In the genomic region with DNA sequence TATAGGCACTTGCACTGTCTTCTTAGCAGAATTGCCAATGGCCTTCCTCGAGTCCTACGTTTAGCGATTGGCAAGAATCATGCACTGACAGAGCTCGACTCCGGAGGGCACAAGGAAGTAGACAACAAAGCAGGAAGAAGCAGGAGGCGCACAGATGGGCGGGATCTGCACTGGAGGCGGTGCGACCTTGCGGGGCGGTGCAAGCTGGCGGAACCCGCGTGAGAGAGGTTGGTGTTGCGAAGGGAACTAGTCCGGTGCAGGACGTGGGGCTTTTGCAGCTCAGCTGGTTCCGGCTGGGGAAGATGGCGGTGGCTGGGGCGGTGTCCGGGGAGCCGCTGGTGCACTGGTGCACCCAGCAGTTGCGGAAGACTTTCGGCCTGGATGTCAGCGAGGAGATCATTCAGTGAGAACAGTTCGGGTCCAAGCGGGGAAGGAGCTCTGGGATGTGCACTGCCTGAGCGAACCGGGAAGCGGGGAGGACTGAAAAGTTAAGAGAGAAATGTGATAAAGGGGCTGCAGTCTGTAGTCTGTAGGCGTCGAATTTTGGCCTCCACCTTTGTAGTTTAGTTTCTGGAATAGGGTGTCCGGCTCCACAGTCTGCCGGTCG, we compare ENCODE assay signal across 8 cellular contexts. TPM values are rescaled to one million over a fixed set of nuclear protein-coding genes. Genes with fewer than 3 reads are reported as not detected.
A peak's percentile ranks its signal among the peaks of the same experiment; 100 is the strongest.
DNase-seq lines count a peak whose midpoint lies in the region; ATAC-seq, FAIRE-seq and TF ChIP-seq lines count a peak whose summit lies in the region.

A gene (plus strand): TSS at position 275 of the 607 bp plus-strand sequence. CDS start 28 bp downstream, at position 303.

- no peaks in the 10 kb centered on the region for H3K9me3 ChIP-seq in keratinocyte (ENCODE audit: control insufficient read depth, low read depth, low read length)

- H3K36me3 ChIP-seq in keratinocyte (ENCODE audit: control insufficient read depth in 2 of 2, extremely low read depth in 1 of 2, insufficient read depth in 2 of 2, low read length in 2 of 2), result no peaks in the 10 kb centered on the region

- peak within 1 kb of the TSS; percentile 84 for H3K9ac ChIP-seq in keratinocyte (ENCODE audit: control insufficient read depth, extremely low read depth, insufficient read depth, low read length)

- DNase-seq in AG08395 (ENCODE audit: low spot score), result peak; percentile 96
- DNase-seq in NCI-H446 treated with DMSO at 0.1 percent for 48 hours (lab: John Stamatoyannopoulos, UW), result peak; percentile 89
- DNase-seq in cerebellar cortex (ENCODE audit: low spot score), result peak; percentile 95
- peak; percentile 61 for DNase-seq in keratinocyte (ENCODE audit: low read depth, low spot score)
- DNase-seq in stimulated activated CD4-positive, alpha-beta T cell treated with anti-CD3 and anti-CD28 coated beads, Interleukin-15, amount 100 ng/mL, for 1 hour (ENCODE audit: low read depth in 1 of 2, low spot score in 1 of 2), result peak; percentile 93

- no peaks in the 10 kb centered on the region for H3K9me1 ChIP-seq in keratinocyte (ENCODE audit: control insufficient read depth, extremely low read depth, insufficient read depth, low read length)

- no peaks in the 10 kb centered on the region for H4K20me1 ChIP-seq in keratinocyte (ENCODE audit: control insufficient read depth, extremely low read depth, insufficient read depth, low read length)

- H2AFZ ChIP-seq in keratinocyte (ENCODE audit: control insufficient read depth, low read length), result peak within 1 kb of the TSS; percentile 99

- ATAC-seq in GM18909 (IDR thresholded peaks at IDR 0.05; ENCODE audit: poor library complexity, unreplicated experiment), result peak; percentile 97
- ATAC-seq in HG03175 (IDR thresholded peaks at IDR 0.05; ENCODE audit: unreplicated experiment), result peak; percentile 98
- peak; percentile 99 to 100 for ATAC-seq in activated CD4-positive, CD25-positive, alpha-beta regulatory T cell treated with anti-CD3 and anti-CD28 coated beads, Interleukin-2, amount 50 U/mL, for 24 hours

- peak within 1 kb of the TSS; percentile 68 for H3K4me2 ChIP-seq in keratinocyte (ENCODE audit: control insufficient read depth, extremely low read depth, insufficient read depth, low read depth, low read length)

- peak; percentile 96 for FAIRE-seq in keratinocyte (lab: Jason Lieb, UNC)

- dilution Hi-C loops in keratinocyte (cut with MboI; ENCODE audit: extremely low pct_ligation_motif_present, low sequenced_read_pairs), result no loop called here

- H3K79me2 ChIP-seq in keratinocyte (ENCODE audit: control insufficient read depth, insufficient read depth, low read length), result peaks cover 34% of the 10 kb centered on the region

- H3K4me1 ChIP-seq in keratinocyte (ENCODE audit: control insufficient read depth, extremely low read depth, insufficient read depth, low read length), result peaks cover 6% of the 10 kb centered on the region

- H3K27ac ChIP-seq in keratinocyte (ENCODE audit: control insufficient read depth, insufficient read depth, low read length), result peak within 1 kb of the TSS; percentile 82

- peak within 1 kb of the TSS; percentile 94 to 100 (median 97) for H3K4me3 ChIP-seq in keratinocyte (ENCODE audit: control insufficient read depth in 2 of 3, extremely low read depth in 1 of 3, insufficient read depth in 2 of 3, low read depth in 1 of 3, low read length in 3 of 3)

- no peaks in the 10 kb centered on the region for H3K27me3 ChIP-seq in keratinocyte (ENCODE audit: control insufficient read depth, extremely low read depth, insufficient read depth, low read length)

- TF ChIP-seq CTCF in keratinocyte (optimal IDR thresholded peaks at IDR 0.05 in 1 of 3, IDR thresholded peaks at IDR 0.05 in 1 of 3, conservative IDR thresholded peaks at IDR 0.05 in 1 of 3; ENCODE audit: extremely low read depth in 1 of 3, insufficient read depth in 2 of 3, low read length in 3 of 3), result peak in 1 of 3 experiments; percentile 35

RNA-seq across cellular contexts. Expression of the gene that starts here (rescaled TPM):
- polyA plus RNA-seq in keratinocyte, result 27.9 to 31.5 TPM (median 31.1 TPM) in 3 replicates
- polyA plus RNA-seq in keratinocyte (2011; ENCODE audit: low read depth), result 34.8 TPM
- 20.5 and 34.8 TPM in 2 replicates for polyA plus RNA-seq in keratinocyte (2011; cell fraction: cytosol; rRNA removed)
- 34.2 and 37.3 TPM in 2 replicates for polyA plus RNA-seq in keratinocyte (2011; cell fraction: nucleus; rRNA removed)
- 25.5 and 27.0 TPM in 2 replicates for polyA plus RNA-seq in keratinocyte (2012; ENCODE audit: low replicate concordance)
- 7.2 to 24.5 TPM (median 19.9 TPM) in 3 replicates for polyA minus RNA-seq in keratinocyte
- 18.0 TPM for polyA minus RNA-seq in keratinocyte (2011; cell fraction: cytosol; rRNA and poly(A)+ RNA removed)
- 18.9 and 34.7 TPM in 2 replicates for polyA minus RNA-seq in keratinocyte (2011; cell fraction: nucleus; rRNA and poly(A)+ RNA removed)

Comparison
In these comparisons a context has a peak if more than half of its experiments do, and no peak if none do; other contexts are left out.
1. Peak in every context shown above with its lines: DNase-seq, ATAC-seq, H3K4me3 ChIP-seq and H3K27ac ChIP-seq.